8 cellular contexts compared by ENCODE assay signal in the genomic region with DNA sequence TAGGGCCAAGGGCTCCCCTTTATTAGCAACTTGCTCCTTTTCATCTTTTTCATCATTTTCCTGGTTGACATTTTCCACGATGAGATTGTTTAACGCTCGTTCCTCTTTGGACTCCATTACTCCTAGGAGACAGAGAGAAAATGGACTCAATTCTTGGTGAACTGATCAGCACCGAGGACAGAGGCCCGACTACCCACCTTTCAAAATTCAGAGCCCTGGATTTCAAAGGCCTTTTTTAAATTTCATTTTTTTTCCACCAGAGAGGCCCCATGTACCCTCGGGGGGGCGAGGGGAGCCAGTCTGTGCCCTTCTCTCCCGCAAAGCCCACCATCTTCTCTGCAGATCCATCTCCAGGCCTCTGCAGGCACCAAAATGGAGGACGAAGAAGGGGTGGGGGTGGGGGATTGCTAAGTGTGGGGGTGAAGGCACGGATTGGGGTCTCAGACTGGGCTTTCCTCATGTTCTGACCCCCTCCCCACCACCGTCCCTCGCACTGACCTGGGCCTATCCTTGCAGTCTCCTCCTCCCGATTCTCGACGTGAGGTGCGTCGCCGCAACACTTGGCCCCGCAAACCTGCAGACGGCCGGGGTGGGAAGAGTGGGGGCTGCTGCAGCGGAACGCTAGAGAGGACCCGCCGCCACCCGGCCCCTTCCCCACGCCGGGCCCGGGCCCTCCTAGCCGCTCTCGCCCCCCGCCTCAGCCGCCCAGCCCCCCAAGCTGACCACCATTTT. TPM values are rescaled to one million over a fixed set of nuclear protein-coding genes. Genes with fewer than 3 reads are reported as not detected.
DNase-seq lines count a peak whose midpoint lies in the region; ATAC-seq and TF ChIP-seq lines count a peak whose summit lies in the region.

No MANE protein-coding gene starts in this region.

- H3K36me3 ChIP-seq in HUES48 (ENCODE audit: control insufficient read depth, insufficient read depth, low read length) = peaks cover 11% of the 10 kb centered on the region

- in situ Hi-C loops in GM13977 (cut with MboI; ENCODE audit: low pct_unique_long_range_greater_than_20kb, low sequenced_read_pairs, unreplicated experiment) = no loop called here

- H3K9ac ChIP-seq in HUES48 (ENCODE audit: low read depth, low read length) = peak overlapping the region; percentile 81

- peaks cover 6% of the 10 kb centered on the region for H3K4me1 ChIP-seq in HUES48 (ENCODE audit: control insufficient read depth, insufficient read depth, low read length)

- no peaks in the 10 kb centered on the region for H3K4me1 Mint-ChIP-seq in CD4-positive, alpha-beta T cell (ENCODE audit: low read depth)
- peaks cover 0 to 4% (median 0%) of the 10 kb centered on the region in 3 donors for H3K4me1 Mint-ChIP-seq in naive B cell

- H3K27ac Mint-ChIP-seq in CD4-positive, alpha-beta T cell = peak overlapping the region; percentile 24
- H3K27ac Mint-ChIP-seq in naive B cell = peak overlapping the region in 2 of 6 donors; percentile 11 to 52

- no peaks in the 10 kb centered on the region for H3K27me3 Mint-ChIP-seq in CD4-positive, alpha-beta T cell
- H3K27me3 Mint-ChIP-seq in naive B cell = peaks cover 0 to 13% (median 0%) of the 10 kb centered on the region in 3 donors

- peak in 2 of 10 experiments; percentile 1 for DNase-seq in CD4-positive, alpha-beta T cell
- DNase-seq in choroid plexus epithelial cell (ENCODE audit: low read depth) = no peak
- no peak for DNase-seq in naive B cell
- no peak for DNase-seq in GM13977 (ENCODE audit: low spot score)
- DNase-seq in stimulated activated CD8-positive, alpha-beta memory T cell treated with anti-CD3 and anti-CD28 coated beads, Interleukin-4, amount 100 ng/mL, for 48 hours = no peak
- no peak for DNase-seq in COLO668 (lab: John Stamatoyannopoulos, UW; ENCODE audit: unreplicated experiment)

- POLR2A ChIA-PET in CD4-positive, alpha-beta T cell (lab: Charles Lee) = no interaction called here

- ATAC-seq in CD4-positive, alpha-beta T cell (ENCODE audit: poor library complexity) = peak; percentile 4
- ATAC-seq in naive B cell (ENCODE audit: low read depth in 2 of 2) (peak; percentile 2 to 9), GM18517 (IDR thresholded peaks at IDR 0.05; ENCODE audit: unreplicated experiment) (no peak)

- H3K36me3 Mint-ChIP-seq in CD4-positive, alpha-beta T cell (ENCODE audit: low read depth) = peaks cover 5% of the 10 kb centered on the region
- peaks cover 0 to 6% of the 10 kb centered on the region in 2 donors for H3K36me3 Mint-ChIP-seq in naive B cell

- TF ChIP-seq CTCF in CD4-positive, alpha-beta T cell (IDR thresholded peaks at IDR 0.05) = no peak
- TF ChIP-seq CTCF in choroid plexus epithelial cell (conservative IDR thresholded peaks at IDR 0.05; ENCODE audit: low read depth, low read length) (no peak), GM13977 (IDR thresholded peaks at IDR 0.05; ENCODE audit: extremely low read depth, insufficient read depth, missing control alignments) (no peak)

- CTCF ChIA-PET in CD4-positive, alpha-beta T cell (lab: Charles Lee) = no interaction called here

- H3K9me3 Mint-ChIP-seq in CD4-positive, alpha-beta T cell = no peaks in the 10 kb centered on the region
- peaks cover 0 to 3% (median 0%) of the 10 kb centered on the region in 7 donors for H3K9me3 Mint-ChIP-seq in naive B cell

- H3K9me3 ChIP-seq in CD4-positive, alpha-beta T cell (ENCODE audit: control insufficient read depth, low read length) = no peaks in the 10 kb centered on the region
- no peaks in the 10 kb centered on the region for H3K9me3 ChIP-seq in HUES48 (ENCODE audit: control insufficient read depth, insufficient read depth, low read length)

- H3K27ac ChIP-seq in CD4-positive, alpha-beta T cell (ENCODE audit: low read depth, low read length) = peak overlapping the region; percentile 59
- H3K27ac ChIP-seq in HUES48 (ENCODE audit: low read depth, low read length) = peak overlapping the region; percentile 71

- peak overlapping the region; percentile 48 for H3K4me3 Mint-ChIP-seq in CD4-positive, alpha-beta T cell
- H3K4me3 Mint-ChIP-seq in naive B cell = peak overlapping the region; percentile 38 to 87 (median 76)

- no peaks in the 10 kb centered on the region for H3K27me3 ChIP-seq in CD4-positive, alpha-beta T cell (ENCODE audit: control insufficient read depth, insufficient read depth, low read length)
- H3K27me3 ChIP-seq in HUES48 (ENCODE audit: control insufficient read depth, insufficient read depth, low read length) = peaks cover 12% of the 10 kb centered on the region

- intact Hi-C loops in CD4-positive, alpha-beta T cell (cut with DNase I, micrococcal nuclease) = loop anchor here in 1 of 2 experiments (5.0 to 10.0 kb wide), 2 partner anchors 53 to 1375 kb away; partner anchors contain the start of genes TCEAL8 and ZMAT1

- H3K4me3 ChIP-seq in HUES48 (ENCODE audit: low read depth, low read length) (peak overlapping the region; percentile 80), choroid plexus epithelial cell (ENCODE audit: low read depth, low read length) (peak overlapping the region; percentile 55)

RNA-seq across cellular contexts. Expression of gene BEX2, which starts 0.8 kb away (rescaled TPM):
- total RNA-seq in CD4-positive, alpha-beta T cell = 10 to 100 TPM; 46.4 to 49.3 TPM
- polyA plus RNA-seq in naive B cell (ENCODE audit: low read depth in 6 of 6) = 10 to 100 TPM; 42.8 to 74.0 (median 49.9) TPM

RNA-seq across cellular contexts. Expression of gene TCEAL7, which starts 20.0 kb away (rescaled TPM):
- not detected for total RNA-seq in CD4-positive, alpha-beta T cell
- polyA plus RNA-seq in naive B cell (ENCODE audit: low read depth in 6 of 6) = not detected

RNA-seq across cellular contexts. Expression of gene TCEAL5, which starts 33.5 kb away (rescaled TPM):
- not detected for total RNA-seq in CD4-positive, alpha-beta T cell
- polyA plus RNA-seq in naive B cell (ENCODE audit: low read depth in 6 of 6) = not detected

RNA-seq across cellular contexts. Expression of gene TCEAL9, which starts 46.3 kb away (rescaled TPM):
- not detected for total RNA-seq in CD4-positive, alpha-beta T cell
- 1 to 10 TPM in 2 of 6 donors, under 1 TPM in 2, not detected in 2; 0.45 to 1.5 (median 0.93) TPM for polyA plus RNA-seq in naive B cell (ENCODE audit: low read depth in 6 of 6)

RNA-seq across cellular contexts. Expression of gene TCEAL8, which starts 55.1 kb away (rescaled TPM):
- total RNA-seq in CD4-positive, alpha-beta T cell = 10 to 100 TPM; 12.1 to 14.9 TPM
- polyA plus RNA-seq in naive B cell (ENCODE audit: low read depth in 6 of 6) = 10 to 100 TPM; 34.1 to 64.1 (median 53.4) TPM
